In genomic region chr12:46364777-46365580, GRCh38 we compare ENCODE assay signal across 8 cellular contexts. TPM values are rescaled to one million over a fixed set of nuclear protein-coding genes. Genes with fewer than 3 reads are reported as not detected.
DNase-seq lines count a peak whose midpoint lies in the region; TF ChIP-seq lines count a peak whose summit lies in the region.

No MANE protein-coding gene starts in this region.

- no peak for TF ChIP-seq CTCF in fibroblast of villous mesenchyme (IDR thresholded peaks at IDR 0.05; ENCODE audit: insufficient read depth, low read depth, low read length)
- TF ChIP-seq CTCF in prostate gland (IDR thresholded peaks at IDR 0.05), result no peak
- TF ChIP-seq CTCF in CD14-positive monocyte (IDR thresholded peaks at IDR 0.05), result no peak

- 38% methylated on average over 3 of the region's 3 CpGs for WGBS in prostate gland

- no peaks in the 10 kb centered on the region for H3K9me3 ChIP-seq in prostate gland

- peak overlapping the region in 3 of 7 donors; percentile 5 to 40 (median 29) for H3K27ac Mint-ChIP-seq in CD14-positive monocyte

- peaks cover 23% of the 10 kb centered on the region for H3K4me1 ChIP-seq in prostate gland (replicated peaks)

- H3K9me3 Mint-ChIP-seq in CD14-positive monocyte, result no peaks in the 10 kb centered on the region

- H3K4me3 ChIP-seq in fibroblast of villous mesenchyme (ENCODE audit: low read depth, low read length), result peak overlapping the region; percentile 95
- H3K4me3 ChIP-seq in prostate gland, result no peak overlapping the region

- no peaks in the 10 kb centered on the region for H3K27me3 ChIP-seq in prostate gland (replicated peaks; ENCODE audit: insufficient read depth)

- H3K36me3 Mint-ChIP-seq in CD14-positive monocyte, result peaks cover 86 to 90% of the 10 kb centered on the region in 2 donors

- intact Hi-C loops in prostate gland (cut with DNase I), result loop anchor here (2.0 to 10.0 kb wide), 3 partner anchors 210 to 570 kb away; no protein-coding TSS in a partner anchor
- intact Hi-C loops in CD14-positive monocyte (cut with micrococcal nuclease), result no loop called here

- no peak for TF ChIP-seq POLR2A in prostate gland (IDR thresholded peaks at IDR 0.05)

- peak; percentile 78 for DNase-seq in EL
- DNase-seq in SK-MEL-5 (ENCODE audit: low read depth, low spot score), result peak; percentile 95
- DNase-seq in fibroblast of villous mesenchyme (ENCODE audit: low read depth), result peak; percentile 61
- DNase-seq in prostate gland (ENCODE audit: low spot score), result peak; percentile 58
- DNase-seq in NCI-H128 (lab: John Stamatoyannopoulos, UW; ENCODE audit: unreplicated experiment), result no peak
- no peak for DNase-seq in CD14-positive monocyte (ENCODE audit: low spot score)
- no peak for DNase-seq in NCI-H524 (lab: John Stamatoyannopoulos, UW)
- DNase-seq in iPS-NIHi11 (ENCODE audit: low spot score), result no peak

- H3K4me1 Mint-ChIP-seq in CD14-positive monocyte, result peaks cover 56% of the 10 kb centered on the region

- no peak overlapping the region for H3K4me3 Mint-ChIP-seq in CD14-positive monocyte

- no peak overlapping the region for H3K27ac ChIP-seq in prostate gland

- H3K36me3 ChIP-seq in prostate gland, result peaks cover 3 to 31% of the 10 kb centered on the region in 2 donors

- H3K27me3 Mint-ChIP-seq in CD14-positive monocyte (ENCODE audit: low read depth in 3 of 3), result no peaks in the 10 kb centered on the region

- in situ Hi-C loops in SK-MEL-5 (cut with HindIII; ENCODE audit: low pct_unique_long_range_greater_than_20kb, low sequenced_read_pairs), result loop anchor here (25.0 kb wide), 1 partner anchor 272 kb away; no protein-coding TSS in a partner anchor

RNA-seq across cellular contexts. Expression of gene SLC38A2, which starts 7.6 kb away (rescaled TPM):
- 257 and 278 TPM in 2 replicates for total RNA-seq in SK-MEL-5 (2014; rRNA removed; shearing (Covaris generic))
- 167 and 187 TPM in 2 replicates for polyA plus RNA-seq in SK-MEL-5 (2015; cell fraction: cytosol; rRNA removed)
- 633 and 636 TPM in 2 replicates for polyA plus RNA-seq in SK-MEL-5 (2015; cell fraction: nucleus; rRNA removed)
- total RNA-seq in fibroblast of villous mesenchyme (914 and 1,547 TPM in 2 replicates), prostate gland (100 to 1,000 TPM; 116 to 264 TPM)
- polyA plus RNA-seq in CD14-positive monocyte, result 10 to 100 TPM; 33.8 to 48.7 TPM

Comparison
In these comparisons a context has a peak if more than half of its experiments do, and no peak if none do; other contexts are left out.
1. DNase-seq: peak in EL (single experiment), SK-MEL-5 (single experiment), fibroblast of villous mesenchyme (single experiment) and prostate gland (single experiment); none in NCI-H128 (single experiment), CD14-positive monocyte (single experiment), NCI-H524 (0 of 2) and iPS-NIHi11 (single experiment).